ENCODE assay signal across 14 cellular contexts in genomic region chr15:67899596-67900283, GRCh38. TPM values are rescaled to one million over a fixed set of nuclear protein-coding genes. Genes with fewer than 3 reads are reported as not detected.
A peak's percentile ranks its signal among the peaks of the same experiment; 100 is the strongest.
DNase-seq lines count a peak whose midpoint lies in the region; TF ChIP-seq lines count a peak whose summit lies in the region.
"Had no signal": no experiment of that assay in that cellular context is flagged by ENCODE, and none has a peak within 500 bp of the region (broad histone marks: within the 10 kb centered on the region; RNA-seq: fewer than 3 reads in every experiment).

No MANE protein-coding gene starts in this region.

- H3K4me1 ChIP-seq in OCI-LY1 (ENCODE audit: insufficient read depth, low read length, severe bottlenecking) (peaks cover 11% of the 10 kb centered on the region), duodenal mucosa (ENCODE audit: control insufficient read depth in 1 of 2, insufficient read depth in 2 of 2, low read length in 2 of 2) (peaks cover 16 to 17% of the 10 kb centered on the region in 2 donors), muscle layer of duodenum (ENCODE audit: control insufficient read depth in 1 of 2, insufficient read depth in 2 of 2, low read length in 2 of 2) (no peaks in the 10 kb centered on the region), left ventricle myocardium inferior (peaks cover 7% of the 10 kb centered on the region)
- H3K4me1 ChIP-seq: BLaER1 had no signal

- H2AFZ ChIP-seq in OCI-LY1 (ENCODE audit: low read length): peak overlapping the region; percentile 79; the same call in 1 of the 2 replicates

- H3K9ac ChIP-seq in OCI-LY1 (ENCODE audit: low read length) (no peak overlapping the region), duodenal mucosa (ENCODE audit: low read depth in 1 of 2, low read length in 2 of 2) (peak overlapping the region; percentile 26 to 49)
- H3K9ac ChIP-seq: BLaER1 had no signal

- H3K27me3 ChIP-seq in OCI-LY1 (ENCODE audit: insufficient read depth, low read length) (no peaks in the 10 kb centered on the region), duodenal mucosa (ENCODE audit: control insufficient read depth in 1 of 2, insufficient read depth in 2 of 2, low read length in 2 of 2) (no peaks in the 10 kb centered on the region), muscle layer of duodenum (ENCODE audit: low read depth, low read length) (no peaks in the 10 kb centered on the region), left ventricle myocardium inferior (ENCODE audit: low read depth) (no peaks in the 10 kb centered on the region)
- H3K27me3 ChIP-seq: BLaER1 had no signal

- TF ChIP-seq CTCF in OCI-LY1 (IDR thresholded peaks at IDR 0.05; ENCODE audit: low read length): no peak
- no peak for TF ChIP-seq CTCF in left ventricle myocardium inferior (IDR thresholded peaks at IDR 0.05; ENCODE audit: borderline replicate concordance)

- H3F3A ChIP-seq in OCI-LY1 (ENCODE audit: insufficient read depth, low read length): no peaks in the 10 kb centered on the region

- H3K9me2 ChIP-seq in OCI-LY1 (ENCODE audit: low read depth, low read length): no peaks in the 10 kb centered on the region

- no peaks in the 10 kb centered on the region for H4K20me1 ChIP-seq in OCI-LY1 (ENCODE audit: insufficient read depth, low read length)
- H4K20me1 ChIP-seq: BLaER1 had no signal

- no peak for DNase-seq in stimulated activated naive CD4-positive, alpha-beta T cell (lab: John Stamatoyannopoulos, UW)
- DNase-seq in midbrain (lab: John Stamatoyannopoulos, UW) (no peak), left ventricle myocardium inferior (no peak)
- no peak for DNase-seq in activated CD4-positive, alpha-beta T cell treated with anti-CD3 and anti-CD28 coated beads for 4 hours
- DNase-seq: CD8-positive, alpha-beta memory T cell; DMS153; EL; NCI-H187 treated with DMSO at 0.1 percent for 48 hours; NCI-H510A treated with DMSO at 0.1 percent for 48 hours had no signal

- no peaks in the 10 kb centered on the region for H3K79me2 ChIP-seq in OCI-LY1 (ENCODE audit: insufficient read depth, low read length)

- H3K27ac ChIP-seq in OCI-LY1 (ENCODE audit: low read depth, low read length, poor library complexity, severe bottlenecking) (no peak overlapping the region), duodenal mucosa (ENCODE audit: low read depth, low read length) (peak overlapping the region; percentile 68), muscle layer of duodenum (ENCODE audit: low read length) (peak overlapping the region; percentile 45), left ventricle myocardium inferior (replicated peaks) (no peak overlapping the region)
- H3K27ac ChIP-seq: BLaER1 had no signal

- H3K36me3 ChIP-seq in OCI-LY1 (ENCODE audit: insufficient read depth, low read length): no peaks in the 10 kb centered on the region; the same call in 1 of the 2 replicates
- H3K36me3 ChIP-seq in duodenal mucosa (ENCODE audit: control insufficient read depth in 1 of 2, insufficient read depth in 2 of 2, low read length in 2 of 2): no peaks in the 10 kb centered on the region
- no peaks in the 10 kb centered on the region for H3K36me3 ChIP-seq in muscle layer of duodenum (ENCODE audit: control insufficient read depth in 1 of 2, insufficient read depth in 2 of 2, low read length in 2 of 2)
- H3K36me3 ChIP-seq in left ventricle myocardium inferior: no peaks in the 10 kb centered on the region
- H3K36me3 ChIP-seq: BLaER1 had no signal

- H3K4me2 ChIP-seq in OCI-LY1 (ENCODE audit: low read length): no peak overlapping the region
- H3K4me2 ChIP-seq: BLaER1 had no signal

- intact Hi-C loops in left ventricle myocardium inferior (cut with micrococcal nuclease): no loop called here

- no peak overlapping the region for H3K4me3 ChIP-seq in OCI-LY1 (ENCODE audit: low read depth, low read length, poor library complexity, severe bottlenecking)
- no peak overlapping the region for H3K4me3 ChIP-seq in duodenal mucosa (ENCODE audit: low read depth in 1 of 2, low read length in 2 of 2)
- no peak overlapping the region for H3K4me3 ChIP-seq in muscle layer of duodenum (ENCODE audit: low read depth in 1 of 2, low read length in 2 of 2)
- no peak overlapping the region for H3K4me3 ChIP-seq in left ventricle myocardium inferior
- H3K4me3 ChIP-seq: BLaER1 had no signal

- H3K9me3 ChIP-seq in OCI-LY1 (ENCODE audit: low read length) (peaks cover 6% of the 10 kb centered on the region), duodenal mucosa (ENCODE audit: control insufficient read depth in 1 of 2, low read length in 2 of 2) (peaks cover 0 to 4% of the 10 kb centered on the region in 2 donors), muscle layer of duodenum (ENCODE audit: control insufficient read depth in 1 of 2, low read length in 2 of 2) (no peaks in the 10 kb centered on the region), left ventricle myocardium inferior (replicated peaks) (peaks cover 13% of the 10 kb centered on the region)

RNA-seq across cellular contexts. Expression of gene RNU6-1, which starts 59.9 kb away (rescaled TPM):
- not detected for total RNA-seq in left ventricle myocardium inferior
- total RNA-seq: CD8-positive, alpha-beta memory T cell; SK-MEL-5 had no signal

Comparison
In these comparisons a context has a peak if more than half of its experiments do, and no peak if none do; other contexts are left out.
1. H3K27ac ChIP-seq: peak in duodenal mucosa (single experiment) and muscle layer of duodenum (single experiment); none in OCI-LY1 (single experiment) and left ventricle myocardium inferior (single experiment).